In genomic region chr9:128251701-128252100, GRCh38 we compare ENCODE assay signal across 10 cellular contexts. TPM values are rescaled to one million over a fixed set of nuclear protein-coding genes. Genes with fewer than 3 reads are reported as not detected.
DNase-seq lines count a peak whose midpoint lies in the region; ATAC-seq and TF ChIP-seq lines count a peak whose summit lies in the region.
"Had no signal": no experiment of that assay in that cellular context is flagged by ENCODE, and none has a peak within 500 bp of the region (broad histone marks: within the 10 kb centered on the region; RNA-seq: fewer than 3 reads in every experiment).

No MANE protein-coding gene starts in this region.

- no peak for ATAC-seq in stimulated activated naive CD8-positive, alpha-beta T cell treated with anti-CD3 and anti-CD28 coated beads, Interleukin-15, amount 100 ng/mL, for 72 hours
- no peak for ATAC-seq in activated T-helper 17 cell treated with anti-CD3 and anti-CD28 coated beads, Interleukin-2, amount 50 U/mL, for 72 hours (replicated peaks)
- ATAC-seq in HG02885 (IDR thresholded peaks at IDR 0.05; ENCODE audit: poor library complexity, unreplicated experiment), result no peak

- H3K9me3 Mint-ChIP-seq in stimulated activated naive CD8-positive, alpha-beta T cell treated with anti-CD3 and anti-CD28 coated beads, Interleukin-15, Interleukin-2, amounts not matched to agents 100 ng/mL and 50 ng/mL, for 24 hours, result no peaks in the 10 kb centered on the region
- H3K9me3 Mint-ChIP-seq in stimulated activated naive CD8-positive, alpha-beta T cell treated with anti-CD3 and anti-CD28 coated beads, Interleukin-15, amount 100 ng/mL, for 72 hours, result no peaks in the 10 kb centered on the region
- no peaks in the 10 kb centered on the region for H3K9me3 Mint-ChIP-seq in activated T-helper 17 cell treated with anti-CD3 and anti-CD28 coated beads, Interleukin-2, amount 50 U/mL, for 72 hours
- H3K9me3 Mint-ChIP-seq: activated naive CD8-positive, alpha-beta T cell treated with anti-CD3 and anti-CD28 coated beads, Interleukin-2, amount 10 ng/mL, durations not matched to agents 7 days and 5 days had no signal

- H3K4me3 Mint-ChIP-seq in stimulated activated naive CD8-positive, alpha-beta T cell treated with anti-CD3 and anti-CD28 coated beads, Interleukin-15, Interleukin-2, amounts not matched to agents 100 ng/mL and 50 ng/mL, for 24 hours, result peak overlapping the region; percentile 81
- H3K4me3 Mint-ChIP-seq in stimulated activated naive CD8-positive, alpha-beta T cell treated with anti-CD3 and anti-CD28 coated beads, Interleukin-15, amount 100 ng/mL, for 72 hours, result peak overlapping the region in 1 of 2 donors; percentile 58
- H3K4me3 Mint-ChIP-seq in activated T-helper 17 cell treated with anti-CD3 and anti-CD28 coated beads, Interleukin-2, amount 50 U/mL, for 72 hours, result peak overlapping the region; percentile 78

- no peak for TF ChIP-seq CTCF in foreskin fibroblast (IDR thresholded peaks at IDR 0.05; ENCODE audit: low read depth, low read length)

- H3K27ac Mint-ChIP-seq in stimulated activated naive CD8-positive, alpha-beta T cell treated with anti-CD3 and anti-CD28 coated beads, Interleukin-15, Interleukin-2, amounts not matched to agents 100 ng/mL and 50 ng/mL, for 24 hours, result no peak overlapping the region
- H3K27ac Mint-ChIP-seq in stimulated activated naive CD8-positive, alpha-beta T cell treated with anti-CD3 and anti-CD28 coated beads, Interleukin-15, amount 100 ng/mL, for 72 hours, result no peak overlapping the region
- H3K27ac Mint-ChIP-seq in activated T-helper 17 cell treated with anti-CD3 and anti-CD28 coated beads, Interleukin-2, amount 50 U/mL, for 72 hours, result no peak overlapping the region
- H3K27ac Mint-ChIP-seq: activated naive CD8-positive, alpha-beta T cell treated with anti-CD3 and anti-CD28 coated beads, Interleukin-2, amount 10 ng/mL, durations not matched to agents 7 days and 5 days had no signal

- H3K4me3 ChIP-seq in foreskin fibroblast (ENCODE audit: low read depth in 1 of 2, low read length in 2 of 2), result no peak overlapping the region

- no peak for DNase-seq in stimulated activated naive CD8-positive, alpha-beta T cell treated with anti-CD3 and anti-CD28 coated beads, Interleukin-15, amount 100 ng/mL, for 72 hours
- DNase-seq in foreskin fibroblast (peak; percentile 66 to 88), NCI-H1048 (lab: John Stamatoyannopoulos, UW) (no peak), NCI-H1417 (lab: John Stamatoyannopoulos, UW) (no peak), posterior vena cava (ENCODE audit: low spot score) (no peak)
- DNase-seq: activated naive CD8-positive, alpha-beta T cell treated with anti-CD3 and anti-CD28 coated beads, Interleukin-2, amount 10 ng/mL, durations not matched to agents 7 days and 5 days; NCI-H2081 treated with DMSO at 0.1 percent for 48 hours had no signal

- intact Hi-C loops in posterior vena cava (cut with DNase I), result no loop called here

- peaks cover 3% of the 10 kb centered on the region for H3K27me3 Mint-ChIP-seq in stimulated activated naive CD8-positive, alpha-beta T cell treated with anti-CD3 and anti-CD28 coated beads, Interleukin-15, Interleukin-2, amounts not matched to agents 100 ng/mL and 50 ng/mL, for 24 hours
- H3K27me3 Mint-ChIP-seq in stimulated activated naive CD8-positive, alpha-beta T cell treated with anti-CD3 and anti-CD28 coated beads, Interleukin-15, amount 100 ng/mL, for 72 hours, result peaks cover 18% of the 10 kb centered on the region
- no peaks in the 10 kb centered on the region for H3K27me3 Mint-ChIP-seq in activated T-helper 17 cell treated with anti-CD3 and anti-CD28 coated beads, Interleukin-2, amount 50 U/mL, for 72 hours

- H3K4me1 Mint-ChIP-seq in stimulated activated naive CD8-positive, alpha-beta T cell treated with anti-CD3 and anti-CD28 coated beads, Interleukin-15, Interleukin-2, amounts not matched to agents 100 ng/mL and 50 ng/mL, for 24 hours (ENCODE audit: low read depth), result peaks cover 16% of the 10 kb centered on the region
- peaks cover 17% of the 10 kb centered on the region for H3K4me1 Mint-ChIP-seq in stimulated activated naive CD8-positive, alpha-beta T cell treated with anti-CD3 and anti-CD28 coated beads, Interleukin-15, amount 100 ng/mL, for 72 hours
- peaks cover 5% of the 10 kb centered on the region for H3K4me1 Mint-ChIP-seq in activated T-helper 17 cell treated with anti-CD3 and anti-CD28 coated beads, Interleukin-2, amount 50 U/mL, for 72 hours

- H3K36me3 Mint-ChIP-seq in stimulated activated naive CD8-positive, alpha-beta T cell treated with anti-CD3 and anti-CD28 coated beads, Interleukin-15, Interleukin-2, amounts not matched to agents 100 ng/mL and 50 ng/mL, for 24 hours (ENCODE audit: low read depth), result no peaks in the 10 kb centered on the region
- H3K36me3 Mint-ChIP-seq in activated T-helper 17 cell treated with anti-CD3 and anti-CD28 coated beads, Interleukin-2, amount 50 U/mL, for 72 hours (ENCODE audit: low read depth), result peaks cover 10% of the 10 kb centered on the region
- H3K36me3 Mint-ChIP-seq: activated naive CD8-positive, alpha-beta T cell treated with anti-CD3 and anti-CD28 coated beads, Interleukin-2, amount 10 ng/mL, durations not matched to agents 7 days and 5 days had no signal

RNA-seq across cellular contexts. Expression of gene GOLGA2, which starts 24.1 kb away (rescaled TPM):
- 10 to 100 TPM; 31.2 to 60.0 TPM for total RNA-seq in activated T-helper 17 cell treated with anti-CD3 and anti-CD28 coated beads, Interleukin-2, amount 50 U/mL, for 72 hours
- total RNA-seq in posterior vena cava, result 100 to 1,000 TPM; 123 to 130 TPM

RNA-seq across cellular contexts. Expression of gene SWI5, which starts 24.4 kb away (rescaled TPM):
- total RNA-seq in activated T-helper 17 cell treated with anti-CD3 and anti-CD28 coated beads, Interleukin-2, amount 50 U/mL, for 72 hours, result 10 to 100 TPM; 12.1 to 14.9 TPM
- 10 to 100 TPM; 11.5 to 16.7 TPM for total RNA-seq in posterior vena cava

RNA-seq across cellular contexts. Expression of gene DNM1, which starts 48.5 kb away (rescaled TPM):
- 1 to 10 TPM in 1 of 2 donors, under 1 TPM in 1; 0.84 to 9.2 TPM for total RNA-seq in activated T-helper 17 cell treated with anti-CD3 and anti-CD28 coated beads, Interleukin-2, amount 50 U/mL, for 72 hours
- total RNA-seq in posterior vena cava, result 10 to 100 TPM; 19.0 to 46.5 TPM

Comparison
In these comparisons a context has a peak if more than half of its experiments do, and no peak if none do; other contexts are left out.
1. DNase-seq: peak in foreskin fibroblast (2 of 2); none in stimulated activated naive CD8-positive, alpha-beta T cell treated with anti-CD3 and anti-CD28 coated beads, Interleukin-15, amount 100 ng/mL, for 72 hours (0 of 2), NCI-H1048 (single experiment), NCI-H1417 (0 of 3) and posterior vena cava (single experiment).